ENCODE assay signal across 15 cellular contexts in the genomic region with DNA sequence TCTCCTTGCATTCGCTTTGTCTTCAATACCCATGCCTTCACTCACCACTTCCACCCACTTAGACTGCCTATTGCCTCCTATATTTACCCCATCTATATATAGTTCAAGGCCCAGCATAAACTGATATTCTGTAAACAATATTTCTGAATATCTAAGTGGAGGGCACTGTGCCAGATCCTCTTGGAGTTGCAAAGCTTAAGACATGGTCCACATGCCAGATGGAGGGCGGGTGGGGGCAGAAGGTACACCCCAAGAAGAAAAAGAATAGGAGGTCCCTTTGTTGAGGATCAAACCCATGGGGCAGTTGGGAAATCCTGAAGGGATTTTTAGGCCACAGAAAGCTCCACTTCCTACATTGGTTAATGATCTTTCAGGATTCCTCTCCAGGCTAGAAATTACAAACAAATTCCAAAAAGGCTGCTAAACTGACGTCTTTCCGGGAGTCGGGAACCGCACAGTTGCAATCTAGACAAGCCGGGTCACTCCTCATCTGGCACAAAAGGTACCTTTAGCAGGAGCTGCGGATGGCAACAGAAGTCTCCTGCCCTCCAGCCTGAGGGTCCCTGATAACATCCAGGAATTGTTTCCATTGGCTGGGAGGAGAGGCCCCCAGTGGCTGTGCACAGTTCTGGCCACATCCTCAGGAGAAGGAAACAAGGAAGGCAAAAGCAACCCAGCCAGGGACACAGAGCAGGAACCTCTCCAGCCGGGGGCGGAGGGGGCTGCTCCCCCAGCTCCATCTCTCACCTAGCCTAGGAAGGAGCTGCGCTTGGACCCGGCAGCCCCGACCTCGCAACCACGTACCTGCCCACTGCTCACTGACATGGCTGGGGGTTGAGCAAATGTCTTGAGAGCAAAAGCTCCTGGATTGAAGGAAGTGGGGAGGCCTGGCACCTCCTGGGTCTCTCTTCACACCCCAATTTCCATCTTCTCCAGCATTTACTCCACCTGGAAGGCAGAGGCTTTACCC. TPM values are rescaled to one million over a fixed set of nuclear protein-coding genes. Genes with fewer than 3 reads are reported as not detected.
DNase-seq lines count a peak whose midpoint lies in the region; ATAC-seq and TF ChIP-seq lines count a peak whose summit lies in the region.
"Had no signal": no experiment of that assay in that cellular context is flagged by ENCODE, and none has a peak within 500 bp of the region (broad histone marks: within the 10 kb centered on the region; RNA-seq: fewer than 3 reads in every experiment).

No MANE protein-coding gene starts in this region.

- ATAC-seq in RWPE2 (ENCODE audit: low read depth) (no peak), lung (ENCODE audit: insufficient read depth, low FRiP score) (no peak), HG03039 (IDR thresholded peaks at IDR 0.05; ENCODE audit: unreplicated experiment) (no peak)

- H4K20me1 ChIP-seq in fibroblast of lung (ENCODE audit: control insufficient read depth, extremely low read depth, insufficient read depth, low read length), result no peaks in the 10 kb centered on the region

- peak; percentile 72 for DNase-seq in RWPE2 (ENCODE audit: low spot score)
- DNase-seq in fibroblast of lung (ENCODE audit: low read depth in 2 of 2), result peak in 1 of 2 donors; percentile 64
- no peak for DNase-seq in lung (ENCODE audit: low spot score)
- DNase-seq in thyroid gland, result no peak
- no peak for DNase-seq in activated T-cell treated with anti-CD3 and anti-CD28 coated beads for 4 hours
- DNase-seq in coronary artery (ENCODE audit: low spot score), result no peak
- DNase-seq: activated CD4-positive, alpha-beta T cell treated with anti-CD3 and anti-CD28 coated beads, Interleukin-2, amount 10 ng/mL, durations not matched to agents 24 days and 14 days; activated T-cell treated with anti-CD3 and anti-CD28 coated beads, Interleukin-2, amount 50 U/mL, for 24 hours; caudate nucleus; CD4-positive, alpha-beta T cell; midbrain; NCI-H1048; T1000; testis had no signal

- no peaks in the 10 kb centered on the region for H3K79me2 ChIP-seq in fibroblast of lung (ENCODE audit: control insufficient read depth, insufficient read depth, low read length)

- H3K27me3 ChIP-seq in RWPE2 (ENCODE audit: insufficient read depth, poor library complexity, severe bottlenecking) (no peaks in the 10 kb centered on the region), fibroblast of lung (ENCODE audit: control insufficient read depth, insufficient read depth, low read length) (no peaks in the 10 kb centered on the region), lung (ENCODE audit: control insufficient read depth, insufficient read depth) (no peaks in the 10 kb centered on the region), thyroid gland (no peaks in the 10 kb centered on the region)
- H3K27me3 ChIP-seq: testis had no signal

- TF ChIP-seq CTCF in RWPE2 (IDR thresholded peaks at IDR 0.05; ENCODE audit: poor library complexity, severe bottlenecking), result no peak
- no peak for TF ChIP-seq CTCF in fibroblast of lung (conservative IDR thresholded peaks at IDR 0.05 in 1 of 2, IDR thresholded peaks at IDR 0.05 in 1 of 2; ENCODE audit: low read depth in 1 of 2, low read length in 2 of 2)
- TF ChIP-seq CTCF in lung (IDR thresholded peaks at IDR 0.05; ENCODE audit: control extremely low read depth, extremely low read depth), result no peak
- TF ChIP-seq CTCF in thyroid gland (IDR thresholded peaks at IDR 0.05), result no peak
- no peak for TF ChIP-seq CTCF in coronary artery (IDR thresholded peaks at IDR 0.05)

- no peak overlapping the region for H3K4me2 ChIP-seq in fibroblast of lung (ENCODE audit: extremely low read depth, insufficient read depth, low read length)

- H3K27ac ChIP-seq in RWPE2 (ENCODE audit: poor library complexity, severe bottlenecking) (no peak overlapping the region), fibroblast of lung (ENCODE audit: insufficient read depth, low read length) (peak overlapping the region; percentile 40), lung (ENCODE audit: low read depth in 1 of 2, low read length in 1 of 2) (peak overlapping the region; percentile 22 to 41), thyroid gland (peak overlapping the region; percentile 45 to 65 (median 47)), coronary artery (peak overlapping the region in 1 of 2 donors; percentile 54)
- H3K27ac ChIP-seq: testis had no signal

- H2AFZ ChIP-seq in fibroblast of lung (ENCODE audit: low read length), result peak overlapping the region; percentile 79

- TF ChIP-seq POLR2A in thyroid gland (IDR thresholded peaks at IDR 0.05), result no peak

- no peaks in the 10 kb centered on the region for H3K9me3 ChIP-seq in RWPE2 (ENCODE audit: severe bottlenecking)
- no peaks in the 10 kb centered on the region for H3K9me3 ChIP-seq in fibroblast of lung (ENCODE audit: control insufficient read depth, insufficient read depth, low read depth, low read length)
- H3K9me3 ChIP-seq in lung (ENCODE audit: control insufficient read depth in 2 of 2, insufficient read depth in 1 of 2, low read length in 1 of 2), result no peaks in the 10 kb centered on the region
- H3K9me3 ChIP-seq in thyroid gland, result no peaks in the 10 kb centered on the region
- H3K9me3 ChIP-seq: testis had no signal

- intact Hi-C loops in thyroid gland (cut with DNase I), result loop anchor here (10.0 kb wide), 1 partner anchor 190 kb away; no protein-coding TSS in a partner anchor

- WGBS in lung, 2 donors, result 73 to 81% methylated on average over 15 of the region's 15 CpGs
- WGBS in thyroid gland, 2 donors, result 82 to 83% methylated on average over 11 to 15 of the region's 15 CpGs

- no peak overlapping the region for H3K9ac ChIP-seq in fibroblast of lung (ENCODE audit: insufficient read depth, low read length)

- no peaks in the 10 kb centered on the region for H3K36me3 ChIP-seq in RWPE2 (ENCODE audit: low read depth)
- H3K36me3 ChIP-seq in fibroblast of lung (ENCODE audit: control insufficient read depth, insufficient read depth, low read length), result no peaks in the 10 kb centered on the region
- no peaks in the 10 kb centered on the region for H3K36me3 ChIP-seq in lung (ENCODE audit: control insufficient read depth in 2 of 2, insufficient read depth in 2 of 2, low read length in 2 of 2)
- no peaks in the 10 kb centered on the region for H3K36me3 ChIP-seq in thyroid gland

- H3K4me1 ChIP-seq in RWPE2 (ENCODE audit: insufficient read depth, poor library complexity, severe bottlenecking) (peaks cover 13% of the 10 kb centered on the region), fibroblast of lung (ENCODE audit: control insufficient read depth, extremely low read depth, insufficient read depth, low read length) (peaks cover 10% of the 10 kb centered on the region), lung (ENCODE audit: control insufficient read depth in 2 of 2, insufficient read depth in 2 of 2, low read length in 2 of 2) (peaks cover 0 to 3% of the 10 kb centered on the region in 2 donors), thyroid gland (peaks cover 15 to 37% of the 10 kb centered on the region in 2 donors)

- H3K4me3 ChIP-seq in RWPE2 (ENCODE audit: severe bottlenecking) (no peak overlapping the region), fibroblast of lung (replicated peaks in 1 of 4; ENCODE audit: control extremely low read depth in 1 of 4, insufficient read depth in 1 of 4, low read depth in 3 of 4, low read length in 4 of 4) (no peak overlapping the region), lung (no peak overlapping the region), thyroid gland (replicated peaks in 1 of 3) (no peak overlapping the region), coronary artery (no peak overlapping the region)
- H3K4me3 ChIP-seq: testis had no signal

RNA-seq across cellular contexts. Expression of a gene that starts 5.9 kb away (rescaled TPM):
- total RNA-seq in fibroblast of lung (3.1 and 5.1 TPM in 2 replicates), lung (10 to 100 TPM in 1 of 2 donors, 1 to 10 TPM in 1; 9.2 to 11.5 TPM), thyroid gland (10 to 100 TPM; 33.5 to 53.5 (median 42.1) TPM)
- polyA plus RNA-seq in fibroblast of lung (3.0 and 4.7 TPM in 2 replicates), lung (10 to 100 TPM in 1 of 2 donors, 1 to 10 TPM in 1; 5.2 to 16.4 TPM)
- 4.4 and 6.7 TPM in 2 replicates for polyA plus RNA-seq in fibroblast of lung (2012)
- polyA minus RNA-seq in fibroblast of lung (ENCODE audit: low replicate concordance), result 8.4 and 14.7 TPM in 2 replicates

RNA-seq across cellular contexts. Expression of a gene that starts 17.2 kb away (rescaled TPM):
- total RNA-seq in fibroblast of lung, result 15.9 and 27.7 TPM in 2 replicates
- 28.0 and 32.8 TPM in 2 replicates for polyA plus RNA-seq in fibroblast of lung
- 28.8 and 29.8 TPM in 2 replicates for polyA plus RNA-seq in fibroblast of lung (2012)
- 143 and 214 TPM in 2 replicates for polyA minus RNA-seq in fibroblast of lung (ENCODE audit: low replicate concordance)
- 10 to 100 TPM; 23.3 to 48.2 TPM for total RNA-seq in lung
- 10 to 100 TPM in 1 of 2 donors, 1 to 10 TPM in 1; 8.3 to 12.7 TPM for polyA plus RNA-seq in lung
- 10 to 100 TPM; 57.8 to 74.8 (median 60.5) TPM for total RNA-seq in thyroid gland

RNA-seq across cellular contexts. Expression of a gene that starts 31.9 kb away (rescaled TPM):
- total RNA-seq in fibroblast of lung, result 0.17 TPM in 1 of 2 replicates, not detected in the other
- 0.05 and 0.06 TPM in 2 replicates for polyA plus RNA-seq in fibroblast of lung
- polyA plus RNA-seq in fibroblast of lung (2012), result 0.06 and 0.10 TPM in 2 replicates
- not detected in 2 replicates for polyA minus RNA-seq in fibroblast of lung (ENCODE audit: low replicate concordance)
- 1 to 10 TPM in 1 of 2 donors, under 1 TPM in 1; 0.06 to 1.7 TPM for total RNA-seq in lung
- under 1 TPM; 0.12 to 0.46 TPM for polyA plus RNA-seq in lung
- 1 to 10 TPM in 1 of 4 donors, under 1 TPM in 3; 0.27 to 1.3 (median 0.61) TPM for total RNA-seq in thyroid gland
